ENCODE assay signal across 8 cellular contexts in the genomic region with DNA sequence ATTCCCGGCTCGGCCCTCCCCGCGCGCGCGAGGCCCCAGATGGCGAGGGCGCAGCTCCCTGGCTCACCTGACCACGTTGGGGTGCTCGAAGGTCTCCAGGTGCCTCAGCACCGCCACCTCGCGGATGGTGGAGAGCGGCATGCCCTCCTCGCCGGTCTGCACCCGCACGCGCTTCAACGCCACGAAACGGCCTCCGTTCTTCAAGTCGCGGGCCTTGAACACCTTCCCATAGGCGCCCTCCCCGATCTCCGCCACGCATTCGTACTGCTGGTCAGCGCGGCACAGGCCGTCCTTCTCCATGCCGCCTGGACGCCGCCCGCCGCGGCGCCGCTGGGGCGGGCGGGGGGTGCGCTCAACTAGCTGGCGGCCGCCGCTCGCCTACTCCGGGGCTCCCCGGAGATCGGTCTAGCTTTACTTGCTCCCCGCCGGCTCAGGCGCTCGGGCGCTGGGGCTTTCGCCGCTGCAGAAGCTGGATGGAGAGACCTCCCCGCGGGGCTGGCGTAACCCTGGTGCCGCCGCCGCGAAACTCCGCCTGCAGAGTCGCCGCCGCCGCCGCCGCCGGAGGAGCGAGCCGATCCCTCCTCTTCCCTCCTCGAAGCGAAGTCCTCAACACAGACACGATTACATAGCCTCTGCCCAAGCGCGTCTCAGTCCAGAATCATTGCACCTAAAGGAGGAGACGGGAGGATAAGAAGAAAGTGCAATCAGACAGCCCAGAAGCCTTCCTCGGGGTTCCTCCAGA. TPM values are rescaled to one million over a fixed set of nuclear protein-coding genes. Genes with fewer than 3 reads are reported as not detected.
DNase-seq lines count a peak whose midpoint lies in the region; ATAC-seq and TF ChIP-seq lines count a peak whose summit lies in the region.

No MANE protein-coding gene starts in this region.

- peak overlapping the region; percentile 96 for H3K27ac ChIP-seq in RWPE1
- peak overlapping the region; percentile 70 for H3K27ac ChIP-seq in foreskin keratinocyte
- peak overlapping the region; percentile 72 for H3K27ac ChIP-seq in neutrophil
- H3K27ac ChIP-seq in temporal lobe (ENCODE audit: low read depth, low read length): peak overlapping the region; percentile 51

- peak overlapping the region; percentile 94 for H3K4me3 ChIP-seq in Jurkat, Clone E6-1 (ENCODE audit: low read length)
- peak overlapping the region; percentile 90 to 98 for H3K4me3 ChIP-seq in neutrophil (ENCODE audit: low read depth in 1 of 2, low read length in 1 of 2)

- ATAC-seq in GM21619 (IDR thresholded peaks at IDR 0.05; ENCODE audit: unreplicated experiment): peak; percentile 49
- ATAC-seq in foreskin keratinocyte: peak; percentile 60

- POLR2A ChIA-PET in RWPE1 (lab: Yijun Ruan, JAX; ENCODE audit: low non-redundant PET): no interaction called here

- no peaks in the 10 kb centered on the region for H3K9me3 ChIP-seq in neutrophil

- CTCF ChIA-PET in RWPE1 (lab: Yijun Ruan, JAX): interaction anchor here (0.5 to 2.4 kb wide), 28 partner anchors 12 to 980 kb away, joined by 3 to 18 read pairs (median 3); a partner anchor contains a TSS

- peaks cover 19% of the 10 kb centered on the region for H3K4me1 ChIP-seq in foreskin keratinocyte
- peaks cover 34 to 37% of the 10 kb centered on the region in 2 experiments for H3K4me1 ChIP-seq in neutrophil (ENCODE audit: control insufficient read depth in 1 of 2, insufficient read depth in 1 of 2, low read depth in 1 of 2, low read length in 1 of 2)

- DNase-seq in DMS79 treated with DMSO at 0.1 percent for 48 hours (lab: John Stamatoyannopoulos, UW) (peak; percentile 32), RWPE1 (ENCODE audit: low spot score) (peak; percentile 68), foreskin keratinocyte (peak; percentile 59 to 73)
- DNase-seq in Jurkat, Clone E6-1 (ENCODE audit: low read depth, low spot score): peak; percentile 82
- DNase-seq in activated effector memory CD4-positive, alpha-beta T cell treated with anti-CD3 and anti-CD28 coated beads, Interleukin-2, amount 50 U/mL, for 16 hours: peak; percentile 96

- H3K36me3 ChIP-seq in neutrophil: no peaks in the 10 kb centered on the region

- H3K27me3 ChIP-seq in foreskin keratinocyte (no peaks in the 10 kb centered on the region), neutrophil (peaks cover 19% of the 10 kb centered on the region)

- TF ChIP-seq CTCF in RWPE1 (conservative IDR thresholded peaks at IDR 0.05; ENCODE audit: low read depth) (peak; percentile 96), foreskin keratinocyte (conservative IDR thresholded peaks at IDR 0.05) (peak; percentile 87), neutrophil (IDR thresholded peaks at IDR 0.05) (peak; percentile 83)

RNA-seq across cellular contexts. Expression of a gene that starts 3.2 kb away (rescaled TPM):
- 26.8 TPM for polyA plus RNA-seq in Jurkat, Clone E6-1 (2012; ENCODE audit: insufficient read depth, insufficient read length)
- total RNA-seq in foreskin keratinocyte: 80.6 and 96.9 TPM in 2 replicates
- polyA plus RNA-seq in foreskin keratinocyte: 9.8 and 9.9 TPM in 2 replicates
- 9.6 TPM for total RNA-seq in temporal lobe

Comparison
In these comparisons a context has a peak if more than half of its experiments do, and no peak if none do; other contexts are left out.
1. Peak in every context shown above with its lines: DNase-seq, ATAC-seq, H3K4me3 ChIP-seq and H3K27ac ChIP-seq.
2. DNase-seq: peak in every context shown above with its lines; median percentile 96 in activated effector memory CD4-positive, alpha-beta T cell treated with anti-CD3 and anti-CD28 coated beads, Interleukin-2, amount 50 U/mL, for 16 hours; 82 in Jurkat, Clone E6-1; 68 in RWPE1; 66 in foreskin keratinocyte; 32 in DMS79 treated with DMSO at 0.1 percent for 48 hours.